29 cellular contexts compared by ENCODE assay signal in genomic region chr12:125528300-125528699, GRCh38.
DNase-seq lines count a peak whose midpoint lies in the region; ATAC-seq and TF ChIP-seq lines count a peak whose summit lies in the region.
"Had no signal": no experiment of that assay in that cellular context is flagged by ENCODE, and none has a peak within 500 bp of the region (broad histone marks: within the 10 kb centered on the region; RNA-seq: fewer than 3 reads in every experiment).

No MANE protein-coding gene starts in this region.

- WGBS in tibial nerve, 2 donors: 46 to 54% methylated on average over 4 of the region's 4 CpGs
- 88 to 90% methylated on average over 4 of the region's 4 CpGs for WGBS in testis, 2 donors

- H3K9ac ChIP-seq in neural progenitor cell: no peak overlapping the region

- peaks cover 15% of the 10 kb centered on the region for H3K4me1 Mint-ChIP-seq in neural progenitor cell
- H3K4me1 Mint-ChIP-seq: activated CD4-positive, alpha-beta T cell treated with anti-CD3 and anti-CD28 coated beads for 36 hours; memory B cell; stimulated activated naive B cell treated with anti-CD40 and anti-IgM and Interleukin-4, amounts not matched to agents 10 μg/mL and 1 μg/mL and 100 μg/mL, for 72 hours had no signal

- TF ChIP-seq EP300 in tibial nerve (IDR thresholded peaks at IDR 0.05): peak in 1 of 2 donors; percentile 75

- H3K27me3 ChIP-seq in neural progenitor cell: no peaks in the 10 kb centered on the region
- no peaks in the 10 kb centered on the region for H3K27me3 ChIP-seq in tibial nerve
- H3K27me3 ChIP-seq in testis: no peaks in the 10 kb centered on the region
- H3K27me3 ChIP-seq: brain microvascular endothelial cell had no signal

- peaks cover 8% of the 10 kb centered on the region for H3K27me3 Mint-ChIP-seq in neural progenitor cell (ENCODE audit: insufficient read depth, low read depth)

- H2AFZ ChIP-seq in neural progenitor cell (replicated peaks): no peak overlapping the region

- H3K4me3 ChIP-seq in neural progenitor cell: no peak overlapping the region
- no peak overlapping the region for H3K4me3 ChIP-seq in tibial nerve
- no peak overlapping the region for H3K4me3 ChIP-seq in testis
- H3K4me3 ChIP-seq: heart left ventricle, psoas muscle, suprapubic skin had no signal

- H3K9me3 ChIP-seq in neural progenitor cell (ENCODE audit: low read depth): no peaks in the 10 kb centered on the region
- peaks cover 0 to under 1% (median 0%) of the 10 kb centered on the region in 4 donors for H3K9me3 ChIP-seq in tibial nerve
- H3K9me3 ChIP-seq in testis: no peaks in the 10 kb centered on the region
- H3K9me3 ChIP-seq: Caco-2, psoas muscle, suprapubic skin had no signal

- H3K4me2 ChIP-seq in neural progenitor cell: peak overlapping the region; percentile 10

- intact Hi-C loops in head of caudate nucleus (cut with DNase I): loop anchor here (5.0 kb wide), 1 partner anchor 76 kb away; no protein-coding TSS in a partner anchor
- intact Hi-C loops in testis (cut with DNase I; ENCODE audit: low total_unique reads): no loop called here

- TF ChIP-seq CTCF in neural progenitor cell (IDR thresholded peaks at IDR 0.05) (no peak), tibial nerve (IDR thresholded peaks at IDR 0.05) (no peak), testis (IDR thresholded peaks at IDR 0.05) (no peak)

- no peaks in the 10 kb centered on the region for H3F3A ChIP-seq in neural progenitor cell (ENCODE audit: low read depth)

- H3K36me3 Mint-ChIP-seq in neural progenitor cell: no peaks in the 10 kb centered on the region
- H3K36me3 Mint-ChIP-seq: memory B cell; stimulated activated naive B cell treated with anti-CD40 and anti-IgM and Interleukin-4, amounts not matched to agents 10 μg/mL and 1 μg/mL and 100 μg/mL, for 72 hours had no signal

- DNase-seq in caudate nucleus (lab: John Stamatoyannopoulos, UW): peak in 55 of 61 donors; percentile 9 to 91 (median 65)
- DNase-seq in head of caudate nucleus: peak; percentile 5 to 88 (median 70)
- DNase-seq in neural progenitor cell (ENCODE audit: low spot score): no peak
- DNase-seq in tibial nerve (ENCODE audit: low spot score in 2 of 2): no peak
- no peak for DNase-seq in testis
- DNase-seq in SKM-1 treated with dmso at 0.1 percent for 144 hours (lab: John Stamatoyannopoulos, UW; ENCODE audit: unreplicated experiment): no peak
- DNase-seq: activated CD4-positive, alpha-beta T cell treated with anti-CD3 and anti-CD28 coated beads for 36 hours; activated CD8-positive, alpha-beta T cell treated with anti-CD3 and anti-CD28 coated beads, Interleukin-2, amount 10 ng/mL, durations not matched to agents 7 days and 5 days; activated naive CD4-positive, alpha-beta T cell treated with anti-CD3 and anti-CD28 coated beads for 36 hours; brain microvascular endothelial cell; Caco-2; DMS53; effector memory CD4-positive, alpha-beta T cell; erythroblast; heart left ventricle; IMR-90; NCI-H446; NCI-H82; psoas muscle; SIG-M5; stimulated activated naive B cell treated with anti-CD40 and anti-IgM and Interleukin-4, amounts not matched to agents 10 μg/mL and 1 μg/mL and 100 μg/mL, for 72 hours; SW 1271 had no signal

- no peak overlapping the region for H3K27ac Mint-ChIP-seq in neural progenitor cell
- H3K27ac Mint-ChIP-seq: activated CD4-positive, alpha-beta T cell treated with anti-CD3 and anti-CD28 coated beads for 36 hours; activated CD8-positive, alpha-beta T cell treated with anti-CD3 and anti-CD28 coated beads, Interleukin-2, amount 10 ng/mL, durations not matched to agents 7 days and 5 days; activated naive CD4-positive, alpha-beta T cell treated with anti-CD3 and anti-CD28 coated beads for 36 hours; memory B cell; stimulated activated naive B cell treated with anti-CD40 and anti-IgM and Interleukin-4, amounts not matched to agents 10 μg/mL and 1 μg/mL and 100 μg/mL, for 72 hours had no signal

- H3K4me1 ChIP-seq in neural progenitor cell: peaks cover 9% of the 10 kb centered on the region
- peaks cover 0 to 28% (median 6%) of the 10 kb centered on the region in 4 donors for H3K4me1 ChIP-seq in tibial nerve
- no peaks in the 10 kb centered on the region for H3K4me1 ChIP-seq in testis
- H3K4me1 ChIP-seq: Caco-2, heart left ventricle, psoas muscle, suprapubic skin had no signal

- H3K9me3 Mint-ChIP-seq in neural progenitor cell: peaks cover 4% of the 10 kb centered on the region

- H3K36me3 ChIP-seq in neural progenitor cell (no peaks in the 10 kb centered on the region), tibial nerve (no peaks in the 10 kb centered on the region), testis (ENCODE audit: low read depth, missing control alignments) (no peaks in the 10 kb centered on the region)
- H3K36me3 ChIP-seq: brain microvascular endothelial cell, heart left ventricle, suprapubic skin had no signal

- no peak for TF ChIP-seq POLR2A in tibial nerve (IDR thresholded peaks at IDR 0.05)
- TF ChIP-seq POLR2A in testis (IDR thresholded peaks at IDR 0.05): no peak

- ATAC-seq in GM21447 (IDR thresholded peaks at IDR 0.05; ENCODE audit: unreplicated experiment) (no peak), HG03521 (IDR thresholded peaks at IDR 0.05; ENCODE audit: unreplicated experiment) (no peak)
- ATAC-seq: activated CD4-positive, alpha-beta T cell treated with anti-CD3 and anti-CD28 coated beads for 36 hours; activated CD8-positive, alpha-beta T cell treated with anti-CD3 and anti-CD28 coated beads, Interleukin-2, amount 10 ng/mL, durations not matched to agents 7 days and 5 days; HCT116; left lobe of liver; psoas muscle; stimulated activated naive B cell treated with anti-CD40 and anti-IgM and Interleukin-4, amounts not matched to agents 10 μg/mL and 1 μg/mL and 100 μg/mL, for 72 hours had no signal

- no peaks in the 10 kb centered on the region for H4K20me1 ChIP-seq in neural progenitor cell (ENCODE audit: low read depth)

- no peaks in the 10 kb centered on the region for H3K79me2 ChIP-seq in neural progenitor cell (ENCODE audit: low read depth)

- peak overlapping the region; percentile 93 for H3K27ac ChIP-seq in caudate nucleus (ENCODE audit: low read depth, low read length)
- no peak overlapping the region for H3K27ac ChIP-seq in neural progenitor cell
- peak overlapping the region; percentile 32 to 85 (median 74) for H3K27ac ChIP-seq in tibial nerve
- no peak overlapping the region for H3K27ac ChIP-seq in testis
- H3K27ac ChIP-seq: brain microvascular endothelial cell, C4-2B, heart left ventricle, psoas muscle, suprapubic skin had no signal

- H3K4me3 Mint-ChIP-seq in neural progenitor cell: no peak overlapping the region
- H3K4me3 Mint-ChIP-seq: activated CD4-positive, alpha-beta T cell treated with anti-CD3 and anti-CD28 coated beads for 36 hours; activated CD8-positive, alpha-beta T cell treated with anti-CD3 and anti-CD28 coated beads, Interleukin-2, amount 10 ng/mL, durations not matched to agents 7 days and 5 days; activated naive CD4-positive, alpha-beta T cell treated with anti-CD3 and anti-CD28 coated beads for 36 hours; memory B cell; stimulated activated naive B cell treated with anti-CD40 and anti-IgM and Interleukin-4, amounts not matched to agents 10 μg/mL and 1 μg/mL and 100 μg/mL, for 72 hours had no signal

Comparison
In these comparisons a context has a peak if more than half of its experiments do, and no peak if none do; other contexts are left out.
1. DNase-seq: peak in caudate nucleus (55 of 61) and head of caudate nucleus (42 of 42); none in neural progenitor cell (single experiment), tibial nerve (0 of 2), testis (single experiment) and SKM-1 treated with dmso at 0.1 percent for 144 hours (single experiment).
2. H3K27ac ChIP-seq: peak in caudate nucleus (single experiment) and tibial nerve (4 of 4); none in neural progenitor cell (single experiment) and testis (0 of 2).